In the genomic region with DNA sequence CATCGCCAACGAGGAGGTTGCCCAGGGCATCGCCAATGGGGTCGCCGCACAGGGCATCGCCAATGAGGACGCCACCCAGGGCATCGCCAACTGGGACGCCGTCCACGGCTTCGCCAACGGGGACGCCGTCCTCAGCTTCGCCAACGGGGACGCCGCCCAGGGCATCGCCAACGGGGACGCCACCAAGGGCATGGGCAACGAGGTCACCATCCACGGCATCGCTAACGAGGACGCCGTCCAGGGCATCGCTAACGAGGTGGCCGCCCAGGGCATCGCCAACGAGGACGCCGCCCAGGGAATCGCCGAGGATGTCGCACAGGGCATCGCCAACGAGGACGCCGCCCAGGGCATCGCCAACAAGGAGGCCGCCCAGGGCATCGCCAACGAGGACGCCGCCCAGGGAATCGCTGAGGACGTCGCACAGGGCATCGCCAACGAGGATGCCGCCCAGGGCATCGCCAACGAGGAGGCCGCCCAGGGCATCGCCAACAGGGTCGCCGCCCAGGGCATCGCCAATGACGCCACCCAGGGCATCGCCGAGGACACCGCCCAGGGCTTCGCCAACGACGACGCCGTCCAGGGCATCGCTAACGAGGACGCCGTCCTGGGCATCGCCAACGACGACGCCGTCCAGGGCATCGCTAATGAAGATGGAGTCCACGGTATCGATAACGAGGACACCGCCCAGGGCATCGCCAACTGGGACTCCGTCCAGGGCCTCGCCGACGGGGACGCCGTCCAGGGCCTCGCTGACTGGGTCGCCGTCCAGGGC, we compare ENCODE assay signal across 19 cellular contexts.
DNase-seq lines count a peak whose midpoint lies in the region; ATAC-seq, FAIRE-seq and TF ChIP-seq lines count a peak whose summit lies in the region.
"Had no signal": no experiment of that assay in that cellular context is flagged by ENCODE, and none has a peak within 500 bp of the region (broad histone marks: within the 10 kb centered on the region; RNA-seq: fewer than 3 reads in every experiment).

No MANE protein-coding gene starts in this region.

- H2AFZ ChIP-seq in K562 (ENCODE audit: low read depth, low read length) (no peak overlapping the region), neuronal stem cell (ENCODE audit: low read length) (no peak overlapping the region)
- H2AFZ ChIP-seq: GM23338 had no signal

- BruUV-seq in K562 (replicated peaks; lab: Mats Ljungman, UMichigan), result no TSS peak

- H2BK15ac ChIP-seq in neuronal stem cell (ENCODE audit: low read length), result no peak overlapping the region

- ATAC-seq in K562 (no peak), sciatic nerve (peak; percentile 17)
- ATAC-seq: CD8-positive, alpha-beta T cell; GM23338 had no signal

- CTCF ChIA-PET in K562 (lab: Yijun Ruan, JAX; ENCODE audit: low intra/inter-chr PET ratio), result no interaction called here

- H3K27me3 ChIP-seq in H7 (ENCODE audit: control insufficient read depth, insufficient read depth, low read length) (no peaks in the 10 kb centered on the region), K562 (ENCODE audit: control insufficient read depth in 2 of 2, insufficient read depth in 2 of 2, low read length in 2 of 2) (no peaks in the 10 kb centered on the region), neuronal stem cell (ENCODE audit: control insufficient read depth in 3 of 3, insufficient read depth in 3 of 3, low read depth in 1 of 3, low read length in 3 of 3) (no peaks in the 10 kb centered on the region)

- POLR2A ChIA-PET in K562 (lab: Yijun Ruan, JAX), result no interaction called here

- no peaks in the 10 kb centered on the region for H3K79me2 ChIP-seq in K562 (ENCODE audit: control insufficient read depth, insufficient read depth, low read length)

- H3K9ac ChIP-seq in K562 (ENCODE audit: insufficient read depth in 1 of 2, low read depth in 2 of 2, low read length in 2 of 2), result no peak overlapping the region
- H3K9ac ChIP-seq in neuronal stem cell (ENCODE audit: low read depth, low read length, poor library complexity), result peak overlapping the region; percentile 81

- H2BK120ac ChIP-seq in neuronal stem cell (ENCODE audit: low read depth, low read length), result no peak overlapping the region

- FAIRE-seq in K562 (lab: Jason Lieb, UNC), result no peak
- FAIRE-seq: G401.6, GM12892 had no signal

- no peaks in the 10 kb centered on the region for H3K9me1 ChIP-seq in K562 (ENCODE audit: control insufficient read depth, insufficient read depth, low read length)

- peak overlapping the region; percentile 73 for H3K23ac ChIP-seq in neuronal stem cell (ENCODE audit: low read depth, low read length, poor library complexity)

- TF ChIP-seq EP300 in K562 (IDR thresholded peaks at IDR 0.05; ENCODE audit: low read length), result no peak

- TF ChIP-seq POLR2A in K562 (conservative IDR thresholded peaks at IDR 0.05), result no peak

- in situ Hi-C loops in K562 (cut with MboI), result no loop called here

- peak overlapping the region; percentile 82 for H4K8ac ChIP-seq in neuronal stem cell (ENCODE audit: low read depth, low read length)

- 65% methylated on average over 26 of the region's 94 CpGs for WGBS in K562 (ENCODE audit: insufficient coverage, low coverage, missing lambda C conversion rate)
- WGBS in neuronal stem cell (ENCODE audit: extremely low coverage in 2 of 2, insufficient read length in 2 of 2, insufficient replicate concordance in 1 of 2), 2 donors, result no CpG with 5 or more reads among the region's 94 CpGs

- H3K9me3 ChIP-seq in K562 (replicated peaks; ENCODE audit: control insufficient read depth, insufficient read depth, low read depth, low read length) (peaks cover 5% of the 10 kb centered on the region), neuronal stem cell (replicated peaks in 1 of 2; ENCODE audit: control insufficient read depth in 2 of 2, insufficient read depth in 1 of 2, low read depth in 1 of 2, low read length in 2 of 2) (peaks cover 7 to 51% of the 10 kb centered on the region in 2 donors)
- H3K9me3 ChIP-seq: HAP-1 had no signal

- TF ChIP-seq RAD21 in K562 (CRISPR knock-in tag; conservative IDR thresholded peaks at IDR 0.05 in 1 of 2, IDR thresholded peaks at IDR 0.05 in 1 of 2), result no peak

- intact Hi-C loops in K562 (cut with micrococcal nuclease), result no loop called here
- intact Hi-C loops in sciatic nerve (cut with DNase I), result no loop called here

- DNase-seq in H7 (peak; percentile 30), K562 (ENCODE audit: extremely low read depth in 1 of 4, low spot score in 3 of 4) (no peak), neuronal stem cell (ENCODE audit: low spot score) (no peak), sciatic nerve (ENCODE audit: low spot score) (no peak), foreskin melanocyte (no peak), NCI-H524 treated with DMSO at 0.1 percent for 48 hours (lab: John Stamatoyannopoulos, UW) (no peak), mucosa of gallbladder (ENCODE audit: low spot score) (no peak)
- DNase-seq in stimulated activated CD4-positive, alpha-beta T cell treated with anti-CD3 and anti-CD28 coated beads, Interleukin-4, amount 100 ng/mL, for 1 hour, result no peak
- DNase-seq: Caco-2; CD4-positive, CD25-positive, alpha-beta regulatory T cell; CD8-positive, alpha-beta T cell; DMS153; DND-41; HFFc6 had no signal

- H4K91ac ChIP-seq in neuronal stem cell (ENCODE audit: low read depth, low read length, poor library complexity), result peak overlapping the region; percentile 24

- no peak overlapping the region for H2AK5ac ChIP-seq in neuronal stem cell (ENCODE audit: low read depth, low read length)

- H3K4me3 ChIP-seq in H7 (ENCODE audit: insufficient read depth, low read depth, low read length) (no peak overlapping the region), K562 (no peak overlapping the region), neuronal stem cell (ENCODE audit: low read length in 2 of 2) (peak overlapping the region in 1 of 2 donors; percentile 49)
- H3K4me3 ChIP-seq: GM23338, HAP-1 had no signal

- no peaks in the 10 kb centered on the region for H3K4me1 ChIP-seq in K562 (replicated peaks in 1 of 2; ENCODE audit: control insufficient read depth in 2 of 2, insufficient read depth in 2 of 2, low read length in 2 of 2)
- no peaks in the 10 kb centered on the region for H3K4me1 ChIP-seq in neuronal stem cell (ENCODE audit: control insufficient read depth in 2 of 2, insufficient read depth in 1 of 2, low read depth in 1 of 2, low read length in 2 of 2)
- H3K4me1 ChIP-seq: Caco-2, HAP-1 had no signal

- peak overlapping the region; percentile 47 for H3K14ac ChIP-seq in neuronal stem cell (ENCODE audit: low read length)

- TF ChIP-seq CTCF in K562 (IDR thresholded peaks at IDR 0.05 in 2 of 3, conservative IDR thresholded peaks at IDR 0.05 in 1 of 3; ENCODE audit: insufficient read depth in 2 of 3, low read depth in 1 of 3, low read length in 3 of 3), result no peak

- no peaks in the 10 kb centered on the region for H3K36me3 ChIP-seq in H7 (replicated peaks; ENCODE audit: control insufficient read depth, insufficient read depth, low read length)
- no peaks in the 10 kb centered on the region for H3K36me3 ChIP-seq in K562 (ENCODE audit: control insufficient read depth, insufficient read depth, low read length)
- H3K36me3 ChIP-seq in neuronal stem cell (replicated peaks in 1 of 2; ENCODE audit: control insufficient read depth in 2 of 2, insufficient read depth in 2 of 2, low read length in 2 of 2), result no peaks in the 10 kb centered on the region
- H3K36me3 ChIP-seq: HAP-1 had no signal

- H3K27ac ChIP-seq in K562 (ENCODE audit: extremely low read depth, low read depth, low read length) (no peak overlapping the region), neuronal stem cell (replicated peaks; ENCODE audit: low read length) (no peak overlapping the region)
- H3K27ac ChIP-seq: C4-2B had no signal

- peak overlapping the region; percentile 37 for H3K4ac ChIP-seq in neuronal stem cell (ENCODE audit: low read length)

- H4K20me1 ChIP-seq in K562 (replicated peaks; ENCODE audit: control insufficient read depth, insufficient read depth, low read length), result no peaks in the 10 kb centered on the region

- H3K18ac ChIP-seq in neuronal stem cell (ENCODE audit: low read length), result no peak overlapping the region

- H3K4me2 ChIP-seq in K562 (ENCODE audit: insufficient read depth, low read length) (no peak overlapping the region), neuronal stem cell (ENCODE audit: insufficient read depth, low read length, poor library complexity, severe bottlenecking) (peak overlapping the region; percentile 11)
- H3K4me2 ChIP-seq: GM23338 had no signal

- H3K79me1 ChIP-seq in neuronal stem cell (ENCODE audit: low read depth, low read length), result peaks cover 12% of the 10 kb centered on the region

- H2BK12ac ChIP-seq in neuronal stem cell (ENCODE audit: low read length), result peak overlapping the region; percentile 22

- H2BK5ac ChIP-seq in neuronal stem cell (ENCODE audit: low read length), result peak overlapping the region; percentile 53

TF ChIP-seq in K562, 482 proteins besides CTCF, POLR2A, EP300 and RAD21:
- TF ChIP-seq HNRNPL (IDR thresholded peaks at IDR 0.05; ENCODE audit: low read depth, low read length), result peak; percentile 56; the same call in 1 of the 2 replicates
- TF ChIP-seq, protein P1, sequence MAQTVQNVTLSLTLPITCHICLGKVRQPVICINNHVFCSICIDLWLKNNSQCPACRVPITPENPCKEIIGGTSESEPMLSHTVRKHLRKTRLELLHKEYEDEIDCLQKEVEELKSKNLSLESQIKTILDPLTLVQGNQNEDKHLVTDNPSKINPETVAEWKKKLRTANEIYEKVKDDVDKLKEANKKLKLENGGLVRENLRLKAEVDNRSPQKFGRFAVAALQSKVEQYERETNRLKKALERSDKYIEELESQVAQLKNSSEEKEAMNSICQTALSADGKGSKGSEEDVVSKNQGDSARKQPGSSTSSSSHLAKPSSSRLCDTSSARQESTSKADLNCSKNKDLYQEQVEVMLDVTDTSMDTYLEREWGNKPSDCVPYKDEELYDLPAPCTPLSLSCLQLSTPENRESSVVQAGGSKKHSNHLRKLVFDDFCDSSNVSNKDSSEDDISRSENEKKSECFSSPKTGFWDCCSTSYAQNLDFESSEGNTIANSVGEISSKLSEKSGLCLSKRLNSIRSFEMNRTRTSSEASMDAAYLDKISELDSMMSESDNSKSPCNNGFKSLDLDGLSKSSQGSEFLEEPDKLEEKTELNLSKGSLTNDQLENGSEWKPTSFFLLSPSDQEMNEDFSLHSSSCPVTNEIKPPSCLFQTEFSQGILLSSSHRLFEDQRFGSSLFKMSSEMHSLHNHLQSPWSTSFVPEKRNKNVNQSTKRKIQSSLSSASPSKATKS (CRISPR knock-in tag; IDR thresholded peaks at IDR 0.05), result no peak
- TF ChIP-seq, protein P2, sequence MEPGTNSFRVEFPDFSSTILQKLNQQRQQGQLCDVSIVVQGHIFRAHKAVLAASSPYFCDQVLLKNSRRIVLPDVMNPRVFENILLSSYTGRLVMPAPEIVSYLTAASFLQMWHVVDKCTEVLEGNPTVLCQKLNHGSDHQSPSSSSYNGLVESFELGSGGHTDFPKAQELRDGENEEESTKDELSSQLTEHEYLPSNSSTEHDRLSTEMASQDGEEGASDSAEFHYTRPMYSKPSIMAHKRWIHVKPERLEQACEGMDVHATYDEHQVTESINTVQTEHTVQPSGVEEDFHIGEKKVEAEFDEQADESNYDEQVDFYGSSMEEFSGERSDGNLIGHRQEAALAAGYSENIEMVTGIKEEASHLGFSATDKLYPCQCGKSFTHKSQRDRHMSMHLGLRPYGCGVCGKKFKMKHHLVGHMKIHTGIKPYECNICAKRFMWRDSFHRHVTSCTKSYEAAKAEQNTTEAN (CRISPR knock-in tag; IDR thresholded peaks at IDR 0.05), result no peak
- TF ChIP-seq MEF2A (IDR thresholded peaks at IDR 0.05; ENCODE audit: control insufficient read depth, low read depth, low read length), result no peak
